Comparison of ENCODE assay signal across 10 cellular contexts in the genomic region with DNA sequence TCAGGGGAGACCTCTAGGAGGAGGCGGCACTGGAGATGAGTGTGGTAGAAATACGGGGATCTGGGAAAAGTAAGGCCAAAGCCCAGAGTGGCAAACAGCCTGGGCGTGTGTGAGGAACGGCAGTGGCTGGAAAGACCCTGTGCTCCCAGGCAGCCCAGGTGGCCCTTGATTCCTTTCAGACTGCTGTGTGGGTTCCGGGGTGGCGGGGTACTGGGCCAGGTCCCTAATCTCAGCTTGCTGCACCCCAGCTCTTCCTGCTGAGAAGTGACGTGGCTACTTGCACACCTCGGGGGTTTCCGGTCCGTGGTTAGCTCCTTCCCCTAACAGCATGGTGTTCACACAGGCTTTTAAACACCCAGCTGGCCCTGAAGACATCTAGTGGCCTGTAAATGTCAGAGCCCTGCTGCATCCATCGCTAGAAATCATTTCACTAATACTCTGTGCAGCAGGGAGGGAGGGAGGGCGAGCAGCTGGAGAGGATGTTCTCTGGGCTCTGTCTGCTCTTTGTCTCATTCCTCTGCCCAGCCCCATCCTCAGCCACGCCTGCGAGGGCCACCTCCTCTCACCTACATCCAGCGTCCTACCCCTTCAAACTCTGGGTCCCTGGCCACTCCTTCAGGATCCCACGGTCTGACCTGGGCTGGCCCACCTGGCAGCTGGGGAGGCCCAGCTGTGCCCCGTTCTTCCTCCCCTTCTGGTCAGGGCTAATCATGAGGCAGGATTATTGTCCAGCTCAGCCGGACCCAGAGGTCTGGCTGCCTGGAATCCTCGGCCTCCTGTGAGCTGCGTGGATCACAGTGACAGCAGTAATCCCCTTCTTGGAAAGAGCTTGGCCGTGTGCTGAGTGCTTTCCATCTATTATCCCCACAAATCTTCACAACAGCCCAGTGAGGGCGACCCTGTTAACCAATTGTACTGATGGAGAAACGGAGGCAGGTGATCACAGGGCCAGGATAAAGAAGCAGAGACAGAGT. TPM values are rescaled to one million over a fixed set of nuclear protein-coding genes. Genes with fewer than 3 reads are reported as not detected.
A peak's percentile ranks its signal among the peaks of the same experiment; 100 is the strongest.
DNase-seq lines count a peak whose midpoint lies in the region; ATAC-seq and FAIRE-seq lines count a peak whose summit lies in the region.
"Had no signal": no experiment of that assay in that cellular context is flagged by ENCODE, and none has a peak within 500 bp of the region (broad histone marks: within the 10 kb centered on the region; RNA-seq: fewer than 3 reads in every experiment).

No MANE protein-coding gene starts in this region.

- H3K27ac Mint-ChIP-seq in T-helper 1 cell treated with Interleukin-12 subunit alpha and Interleukin-12 subunit beta and Interleukin-4 antibody, amounts not matched to agents 30 μg/mL and 1 μg/mL, for 36 hours: peak overlapping the region; percentile 100
- H3K27ac Mint-ChIP-seq in activated naive CD8-positive, alpha-beta T cell treated with anti-CD3 and anti-CD28 coated beads for 36 hours: peak overlapping the region; percentile 98

- H3K4me1 Mint-ChIP-seq in T-helper 1 cell treated with Interleukin-12 subunit alpha and Interleukin-12 subunit beta and Interleukin-4 antibody, amounts not matched to agents 30 μg/mL and 1 μg/mL, for 36 hours (ENCODE audit: low read depth): peaks cover 62% of the 10 kb centered on the region
- peaks cover 64% of the 10 kb centered on the region for H3K4me1 Mint-ChIP-seq in activated naive CD8-positive, alpha-beta T cell treated with anti-CD3 and anti-CD28 coated beads for 36 hours

- H3K27me3 Mint-ChIP-seq in T-helper 1 cell treated with Interleukin-12 subunit alpha and Interleukin-12 subunit beta and Interleukin-4 antibody, amounts not matched to agents 30 μg/mL and 1 μg/mL, for 36 hours (ENCODE audit: low read depth): no peaks in the 10 kb centered on the region
- no peaks in the 10 kb centered on the region for H3K27me3 Mint-ChIP-seq in activated naive CD8-positive, alpha-beta T cell treated with anti-CD3 and anti-CD28 coated beads for 36 hours

- ATAC-seq in HG02840 (IDR thresholded peaks at IDR 0.05; ENCODE audit: low FRiP score, unreplicated experiment): peak; percentile 61

- H3K4me3 Mint-ChIP-seq in T-helper 1 cell treated with Interleukin-12 subunit alpha and Interleukin-12 subunit beta and Interleukin-4 antibody, amounts not matched to agents 30 μg/mL and 1 μg/mL, for 36 hours: peak overlapping the region; percentile 83
- peak overlapping the region; percentile 72 for H3K4me3 Mint-ChIP-seq in activated naive CD8-positive, alpha-beta T cell treated with anti-CD3 and anti-CD28 coated beads for 36 hours

- no peaks in the 10 kb centered on the region for H3K9me3 Mint-ChIP-seq in T-helper 1 cell treated with Interleukin-12 subunit alpha and Interleukin-12 subunit beta and Interleukin-4 antibody, amounts not matched to agents 30 μg/mL and 1 μg/mL, for 36 hours
- no peaks in the 10 kb centered on the region for H3K9me3 Mint-ChIP-seq in activated naive CD8-positive, alpha-beta T cell treated with anti-CD3 and anti-CD28 coated beads for 36 hours

- DNase-seq in GM18507 (ENCODE audit: extremely low spot score, insufficient read length, low read depth): peak; percentile 85
- peak; percentile 83 for DNase-seq in activated naive CD8-positive, alpha-beta T cell treated with anti-CD3 and anti-CD28 coated beads for 36 hours
- DNase-seq in stimulated activated CD4-positive, alpha-beta T cell treated with anti-CD3 and anti-CD28 coated beads, Interleukin-15, amount 100 ng/mL, for 1 hour (ENCODE audit: low read depth in 1 of 2, low spot score in 1 of 2): peak; percentile 59 to 76
- no peak for DNase-seq in NCI-H510A treated with DMSO at 0.1 percent for 48 hours (lab: John Stamatoyannopoulos, UW)
- no peak for DNase-seq in AG20443 (ENCODE audit: low spot score)
- DNase-seq in NCI-H526 treated with DMSO at 0.1 percent for 48 hours (lab: John Stamatoyannopoulos, UW): no peak

- peak; percentile 100 for FAIRE-seq in GM18507 (lab: Jason Lieb, UNC)
- FAIRE-seq: islet of Langerhans had no signal

- peaks cover 60% of the 10 kb centered on the region for H3K36me3 Mint-ChIP-seq in T-helper 1 cell treated with Interleukin-12 subunit alpha and Interleukin-12 subunit beta and Interleukin-4 antibody, amounts not matched to agents 30 μg/mL and 1 μg/mL, for 36 hours (ENCODE audit: low read depth)
- peaks cover 55% of the 10 kb centered on the region for H3K36me3 Mint-ChIP-seq in activated naive CD8-positive, alpha-beta T cell treated with anti-CD3 and anti-CD28 coated beads for 36 hours

RNA-seq across cellular contexts. Expression of gene ZDHHC18, which starts 7.2 kb away (rescaled TPM):
- 10 to 100 TPM; 48.5 to 48.8 TPM for total RNA-seq in activated naive CD8-positive, alpha-beta T cell treated with anti-CD3 and anti-CD28 coated beads for 36 hours

RNA-seq across cellular contexts. Expression of gene SFN, which starts 29.2 kb away (rescaled TPM):
- total RNA-seq in activated naive CD8-positive, alpha-beta T cell treated with anti-CD3 and anti-CD28 coated beads for 36 hours: under 1 TPM in 1 of 2 experiments, not detected in 1; 0.43 TPM
- total RNA-seq: LHCN-M2 had no signal

RNA-seq across cellular contexts. Expression of gene PIGV, which starts 46.0 kb away (rescaled TPM):
- total RNA-seq in activated naive CD8-positive, alpha-beta T cell treated with anti-CD3 and anti-CD28 coated beads for 36 hours: 10 to 100 TPM; 20.8 to 20.9 TPM

RNA-seq across cellular contexts. Expression of gene GPN2, which starts 56.4 kb away (rescaled TPM):
- total RNA-seq in activated naive CD8-positive, alpha-beta T cell treated with anti-CD3 and anti-CD28 coated beads for 36 hours: 10 to 100 TPM; 64.1 to 65.0 TPM

Comparison
In these comparisons a context has a peak if more than half of its experiments do, and no peak if none do; other contexts are left out.
1. DNase-seq: peak in GM18507 (single experiment), activated naive CD8-positive, alpha-beta T cell treated with anti-CD3 and anti-CD28 coated beads for 36 hours (single experiment) and stimulated activated CD4-positive, alpha-beta T cell treated with anti-CD3 and anti-CD28 coated beads, Interleukin-15, amount 100 ng/mL, for 1 hour (2 of 2); none in NCI-H510A treated with DMSO at 0.1 percent for 48 hours (single experiment), AG20443 (single experiment) and NCI-H526 treated with DMSO at 0.1 percent for 48 hours (single experiment).